ENCODE assay signal across 15 cellular contexts in genomic region chr1:6502000-6502891, GRCh38. TPM values are rescaled to one million over a fixed set of nuclear protein-coding genes. Genes with fewer than 3 reads are reported as not detected.
A peak's percentile ranks its signal among the peaks of the same experiment; 100 is the strongest.
DNase-seq lines count a peak whose midpoint lies in the region; ATAC-seq and TF ChIP-seq lines count a peak whose summit lies in the region.
"Had no signal": no experiment of that assay in that cellular context is flagged by ENCODE, and none has a peak within 500 bp of the region (broad histone marks: within the 10 kb centered on the region; RNA-seq: fewer than 3 reads in every experiment).

No MANE protein-coding gene starts in this region.

- H3K4me1 Mint-ChIP-seq in immature natural killer cell = peaks cover 4 to 8% of the 10 kb centered on the region in 2 donors

- ATAC-seq in left cardiac atrium (peak; percentile 64 to 75), HG03097 (IDR thresholded peaks at IDR 0.05; ENCODE audit: low FRiP score, unreplicated experiment) (no peak)
- ATAC-seq: activated CD4-positive, alpha-beta T cell treated with anti-CD3 and anti-CD28 coated beads for 36 hours; left lung had no signal

- TF ChIP-seq POLR2A in ovary (IDR thresholded peaks at IDR 0.05) = no peak

- peaks cover 3 to 9% (median 8%) of the 10 kb centered on the region in 3 donors for H3K27me3 Mint-ChIP-seq in immature natural killer cell (ENCODE audit: low read depth in 3 of 3)

- H3K27ac ChIP-seq in angular gyrus (ENCODE audit: low read depth, low read length) (peak overlapping the region; percentile 55), ovary (no peak overlapping the region)
- H3K27ac ChIP-seq: left lung had no signal

- H3K9me3 ChIP-seq in BE2C (no peaks in the 10 kb centered on the region), ovary (no peaks in the 10 kb centered on the region)
- H3K9me3 ChIP-seq: left lung had no signal

- DNase-seq in BE2C = peak; percentile 55
- DNase-seq in left cardiac atrium = peak; percentile 76
- DNase-seq in ovary = peak; percentile 72 to 87 (median 81)
- DNase-seq in immature natural killer cell = no peak
- no peak for DNase-seq in HCEC 1CT
- DNase-seq in RPMI8226 = no peak
- DNase-seq: ACHN; activated CD4-positive, alpha-beta T cell treated with anti-CD3 and anti-CD28 coated beads for 36 hours; left lung; NCI-H1436 treated with DMSO at 0.1 percent for 48 hours; NCI-H526 treated with DMSO at 0.1 percent for 48 hours had no signal

- H3K27ac Mint-ChIP-seq in immature natural killer cell = no peak overlapping the region
- H3K27ac Mint-ChIP-seq: activated CD4-positive, alpha-beta T cell treated with anti-CD3 and anti-CD28 coated beads for 36 hours; progenitor cell of endocrine pancreas had no signal

- H3K27me3 ChIP-seq in BE2C = no peaks in the 10 kb centered on the region
- H3K27me3 ChIP-seq in ovary = no peaks in the 10 kb centered on the region

- no peak overlapping the region for H3K4me3 ChIP-seq in BE2C (ENCODE audit: low read depth, low read length)
- no peak overlapping the region for H3K4me3 ChIP-seq in ovary
- H3K4me3 ChIP-seq: left lung had no signal

- H3K4me1 ChIP-seq in BE2C (peaks cover 7% of the 10 kb centered on the region), ovary (ENCODE audit: insufficient read depth) (peaks cover 17% of the 10 kb centered on the region)

- H3K36me3 Mint-ChIP-seq in immature natural killer cell = no peaks in the 10 kb centered on the region

- intact Hi-C loops in left cardiac atrium (cut with DNase I) = no loop called here
- intact Hi-C loops in ovary (cut with DNase I) = no loop called here

- H3K9me3 Mint-ChIP-seq in immature natural killer cell = no peaks in the 10 kb centered on the region
- H3K9me3 Mint-ChIP-seq: activated T-helper 1 cell treated with anti-CD3 and anti-CD28 coated beads, Interleukin-12 subunit alpha, Interleukin-12 subunit beta, Interleukin-2, Interleukin-4 antibody, amounts not matched to agents 30 ng/mL and 10 ng/mL and 1 ng/mL, durations not matched to agents 14 hours and 24 hours and 36 hours had no signal

- TF ChIP-seq CTCF in BE2C (IDR thresholded peaks at IDR 0.05; ENCODE audit: low read depth, low read length) (no peak), ovary (IDR thresholded peaks at IDR 0.05) (no peak)

- no peaks in the 10 kb centered on the region for H3K36me3 ChIP-seq in BE2C
- H3K36me3 ChIP-seq in ovary = no peaks in the 10 kb centered on the region
- H3K36me3 ChIP-seq: left lung had no signal

- 45 to 46% (median 46%) methylated on average over 30 to 31 of the region's 31 CpGs for WGBS in ovary, 3 donors

- no peak for TF ChIP-seq EP300 in ovary (IDR thresholded peaks at IDR 0.05)

- H3K4me3 Mint-ChIP-seq in immature natural killer cell = no peak overlapping the region
- H3K4me3 Mint-ChIP-seq: activated CD4-positive, alpha-beta T cell treated with anti-CD3 and anti-CD28 coated beads for 36 hours; activated T-helper 1 cell treated with anti-CD3 and anti-CD28 coated beads, Interleukin-12 subunit alpha, Interleukin-12 subunit beta, Interleukin-2, Interleukin-4 antibody, amounts not matched to agents 30 ng/mL and 10 ng/mL and 1 ng/mL, durations not matched to agents 14 hours and 24 hours and 36 hours had no signal

RNA-seq across cellular contexts. Expression of gene PLEKHG5, which starts 10.8 kb away (rescaled TPM):
- 14.3 TPM for polyA plus RNA-seq in BE2C (2012; ENCODE audit: insufficient read depth, insufficient read length, low read depth)
- total RNA-seq in left cardiac atrium (10 to 100 TPM; 10.7 to 11.8 TPM), ovary (10 to 100 TPM in 3 of 7 donors, 1 to 10 TPM in 4; 6.2 to 13.1 (median 9.4) TPM)
- polyA plus RNA-seq in ovary (10 to 100 TPM in 1 of 2 donors, 1 to 10 TPM in 1; 2.0 to 10.2 TPM), immature natural killer cell (under 1 TPM in 1 of 3 donors, not detected in 2; 0.08 TPM)

RNA-seq across cellular contexts. Expression of gene TNFRSF25, which starts 36.3 kb away (rescaled TPM):
- polyA plus RNA-seq in BE2C (2012; ENCODE audit: insufficient read depth, insufficient read length, low read depth) = 6.8 TPM
- total RNA-seq in left cardiac atrium (1 to 10 TPM; 5.5 to 5.9 TPM), ovary (10 to 100 TPM in 2 of 7 donors, 1 to 10 TPM in 5; 4.9 to 13.1 (median 7.7) TPM)
- polyA plus RNA-seq in ovary (1 to 10 TPM; 1.7 to 9.4 TPM), immature natural killer cell (10 to 100 TPM in 1 of 3 donors, 1 to 10 TPM in 2; 3.1 to 15.3 (median 9.8) TPM)

RNA-seq across cellular contexts. Expression of gene NOL9, which starts 52.1 kb away (rescaled TPM):
- 4.9 TPM for polyA plus RNA-seq in BE2C (2012; ENCODE audit: insufficient read depth, insufficient read length, low read depth)
- total RNA-seq in left cardiac atrium (10 to 100 TPM; 12.0 to 16.5 TPM), ovary (10 to 100 TPM; 12.6 to 38.9 (median 30.0) TPM)
- polyA plus RNA-seq in ovary (10 to 100 TPM in 1 of 2 donors, 1 to 10 TPM in 1; 7.2 to 15.5 TPM), immature natural killer cell (10 to 100 TPM in 1 of 3 donors, 1 to 10 TPM in 2; 4.3 to 18.2 (median 8.4) TPM)

RNA-seq across cellular contexts. Expression of gene TAS1R1, which starts 52.9 kb away (rescaled TPM):
- polyA plus RNA-seq in BE2C (2012; ENCODE audit: insufficient read depth, insufficient read length, low read depth) = not detected
- total RNA-seq in left cardiac atrium (not detected), ovary (under 1 TPM in 5 of 7 donors, not detected in 2; 0.20 to 0.42 (median 0.33) TPM)
- polyA plus RNA-seq in ovary (under 1 TPM in 1 of 2 donors, not detected in 1; 0.74 TPM), immature natural killer cell (under 1 TPM in 1 of 3 donors, not detected in 2; 0.16 TPM)
- total RNA-seq: activated T-helper 1 cell treated with anti-CD3 and anti-CD28 coated beads, Interleukin-12 subunit alpha, Interleukin-12 subunit beta, Interleukin-2, Interleukin-4 antibody, amounts not matched to agents 30 ng/mL and 10 ng/mL and 1 ng/mL, durations not matched to agents 14 hours and 24 hours and 36 hours; left lung; progenitor cell of endocrine pancreas had no signal

Comparison
In these comparisons a context has a peak if more than half of its experiments do, and no peak if none do; other contexts are left out.
1. DNase-seq: peak in BE2C (single experiment), left cardiac atrium (single experiment) and ovary (5 of 5); none in immature natural killer cell (0 of 3), HCEC 1CT (single experiment) and RPMI8226 (single experiment).